In genomic region chr12:93348568-93349435, GRCh38 we compare ENCODE assay signal across 21 cellular contexts.
"Had no signal": no experiment of that assay in that cellular context is flagged by ENCODE, and none has a peak within 500 bp of the region (broad histone marks: within the 10 kb centered on the region; RNA-seq: fewer than 3 reads in every experiment).

No MANE protein-coding gene starts in this region.

- H3K36me3 ChIP-seq: gastroesophageal sphincter, left lung had no signal

- H3K9me3 ChIP-seq: body of pancreas, gastroesophageal sphincter, left lung had no signal

- H3K4me1 Mint-ChIP-seq: activated B cell treated with CpG ODN at 0.5 μM for 24 hours had no signal

- H3K27ac Mint-ChIP-seq: activated B cell treated with CpG ODN at 0.5 μM for 24 hours; activated naive CD4-positive, alpha-beta T cell treated with anti-CD3 and anti-CD28 coated beads, Interleukin-2, amount 50 U/mL, for 72 hours; activated T-cell treated with anti-CD3 and anti-CD28 coated beads, Interleukin-2, amount 50 U/mL, for 72 hours; natural killer cell treated with Interleukin-12 subunit alpha and Interleukin-12 subunit beta and Interleukin-15 and Interleukin-18, amount 100 ng/mL, for 72 hours had no signal

- H3K4me1 ChIP-seq: body of pancreas, left lung had no signal

- H2AFZ ChIP-seq: hepatocyte had no signal

- H3K4me2 ChIP-seq: hepatocyte had no signal

- H3K27me3 ChIP-seq: body of pancreas, gastroesophageal sphincter, hepatocyte, left lung had no signal

- H3K9me3 Mint-ChIP-seq: activated B cell treated with CpG ODN at 0.5 μM for 24 hours; activated naive CD4-positive, alpha-beta T cell treated with anti-CD3 and anti-CD28 coated beads, Interleukin-2, amount 50 U/mL, for 72 hours; activated T-cell treated with anti-CD3 and anti-CD28 coated beads, Interleukin-2, amount 50 U/mL, for 72 hours; natural killer cell treated with Interleukin-12 subunit alpha and Interleukin-12 subunit beta and Interleukin-15 and Interleukin-18, amount 100 ng/mL, for 72 hours had no signal

- ATAC-seq: activated naive CD4-positive, alpha-beta T cell treated with anti-CD3 and anti-CD28 coated beads, Interleukin-2, amount 50 U/mL, for 72 hours; activated T-cell treated with anti-CD3 and anti-CD28 coated beads, Interleukin-2, amount 50 U/mL, for 72 hours; body of pancreas; gastroesophageal sphincter; left lung; natural killer cell treated with Interleukin-12 subunit alpha and Interleukin-12 subunit beta and Interleukin-15 and Interleukin-18, amount 100 ng/mL, for 72 hours had no signal

- H3K27ac ChIP-seq: body of pancreas, gastroesophageal sphincter, hepatocyte, left lung had no signal

- DNase-seq: activated B cell treated with CpG ODN at 0.5 μM for 24 hours; activated CD4-positive, alpha-beta T cell treated with anti-CD3 and anti-CD28 coated beads for 48 hours; activated CD8-positive, alpha-beta memory T cell treated with anti-CD3 and anti-CD28 coated beads, Interleukin-2, amount 50 U/mL, for 48 hours; activated gamma-delta T cell; activated T-cell treated with anti-CD3 and anti-CD28 coated beads, Interleukin-2, amount 50 U/mL, for 72 hours; body of pancreas; central memory CD4-positive, alpha-beta T cell; cortex of kidney; effector CD8-positive, alpha-beta T cell; left lung; mesendoderm; posterior cingulate gyrus; small intestine; stimulated activated CD4-positive, alpha-beta T cell treated with anti-CD3 and anti-CD28 coated beads, Interleukin-4, amount 100 ng/mL, for 24 hours; stimulated activated naive CD4-positive, alpha-beta T cell; substantia nigra; T-helper 2 cell had no signal

- H3K36me3 Mint-ChIP-seq: activated naive CD4-positive, alpha-beta T cell treated with anti-CD3 and anti-CD28 coated beads, Interleukin-2, amount 50 U/mL, for 72 hours; natural killer cell treated with Interleukin-12 subunit alpha and Interleukin-12 subunit beta and Interleukin-15 and Interleukin-18, amount 100 ng/mL, for 72 hours had no signal

- H3K4me3 Mint-ChIP-seq: activated B cell treated with CpG ODN at 0.5 μM for 24 hours; activated T-cell treated with anti-CD3 and anti-CD28 coated beads, Interleukin-2, amount 50 U/mL, for 72 hours; natural killer cell treated with Interleukin-12 subunit alpha and Interleukin-12 subunit beta and Interleukin-15 and Interleukin-18, amount 100 ng/mL, for 72 hours had no signal

- H3K79me2 ChIP-seq: hepatocyte had no signal

- H3K4me3 ChIP-seq: body of pancreas, gastroesophageal sphincter, hepatocyte, left lung had no signal
